10 cellular contexts compared by ENCODE assay signal in genomic region chr6:159595173-159595572, GRCh38.
A peak's percentile ranks its signal among the peaks of the same experiment; 100 is the strongest.
DNase-seq lines count a peak whose midpoint lies in the region; ATAC-seq and TF ChIP-seq lines count a peak whose summit lies in the region.
"Had no signal": no experiment of that assay in that cellular context is flagged by ENCODE, and none has a peak within 500 bp of the region (broad histone marks: within the 10 kb centered on the region; RNA-seq: fewer than 3 reads in every experiment).

No MANE protein-coding gene starts in this region.

- CTCF ChIA-PET in HCT116 (lab: Charles Lee): interaction anchor here (0.7 to 2.8 kb wide), 4 partner anchors 15 to 378 kb away, joined by 3 to 13 read pairs (median 4); no protein-coding TSS in a partner anchor

- H3K27me3 ChIP-seq in HCT116 (ENCODE audit: insufficient read depth, low read length) (no peaks in the 10 kb centered on the region), ascending aorta (no peaks in the 10 kb centered on the region), layer of hippocampus (ENCODE audit: control insufficient read depth, insufficient read depth, low read length) (no peaks in the 10 kb centered on the region)

- intact Hi-C loops in HCT116 (cut with micrococcal nuclease): no loop called here
- intact Hi-C loops in ascending aorta (cut with DNase I): loop anchor here (5.0 kb wide), 4 partner anchors 52 to 423 kb away; no protein-coding TSS in a partner anchor

- H3K27ac ChIP-seq in HCT116 (ENCODE audit: low read depth, low read length) (peak overlapping the region; percentile 65), ascending aorta (peak overlapping the region; percentile 89 to 90), layer of hippocampus (ENCODE audit: low read depth, low read length) (peak overlapping the region; percentile 6)

- peak; percentile 27 for DNase-seq in ACHN
- peak; percentile 45 for DNase-seq in HCT116 (ENCODE audit: low read depth, low spot score)
- peak; percentile 22 to 87 for DNase-seq in ascending aorta (ENCODE audit: low spot score in 2 of 2)
- DNase-seq in GM19240 (ENCODE audit: insufficient read length, low spot score): no peak
- no peak for DNase-seq in NCI-H1417 treated with DMSO at 0.1 percent for 48 hours (lab: John Stamatoyannopoulos, UW)
- DNase-seq: DMS53, NCI-H1048 had no signal

- no peaks in the 10 kb centered on the region for H4K20me1 ChIP-seq in HCT116 (ENCODE audit: insufficient read depth)

- H2AFZ ChIP-seq in HCT116 (ENCODE audit: low read depth, low read length, poor library complexity, severe bottlenecking): peak overlapping the region; percentile 71

- peaks cover 18 to 27% of the 10 kb centered on the region in 2 experiments for H3K4me1 ChIP-seq in HCT116 (ENCODE audit: control insufficient read depth in 1 of 2, insufficient read depth in 2 of 2, low read length in 2 of 2)
- H3K4me1 ChIP-seq in ascending aorta: peaks cover 3 to 13% of the 10 kb centered on the region in 2 donors

- TF ChIP-seq RAD21 in HCT116 (IDR thresholded peaks at IDR 0.05; ENCODE audit: low read depth): no peak

- H3K9me3 ChIP-seq in HCT116 (ENCODE audit: control insufficient read depth in 1 of 2, insufficient read depth in 1 of 2, low read depth in 1 of 2, low read length in 2 of 2) (no peaks in the 10 kb centered on the region), ascending aorta (no peaks in the 10 kb centered on the region)

- in situ Hi-C loops in ACHN (cut with HindIII; ENCODE audit: low pct_ligation_motif_present, low pct_unique_long_range_greater_than_20kb, low sequenced_read_pairs): no loop called here

- TF ChIP-seq POLR2A in HCT116 (IDR thresholded peaks at IDR 0.05; ENCODE audit: borderline replicate concordance, extremely low read depth, insufficient read depth, insufficient read length): no peak

- H3K4me2 ChIP-seq in HCT116 (ENCODE audit: low read length): peak overlapping the region; percentile 74

- TF ChIP-seq CTCF in HCT116 (IDR thresholded peaks at IDR 0.05 in 2 of 3, conservative IDR thresholded peaks at IDR 0.05 in 1 of 3; ENCODE audit: borderline replicate concordance in 1 of 3, insufficient read depth in 1 of 3, low read depth in 2 of 3, low read length in 2 of 3): no peak
- TF ChIP-seq CTCF in ascending aorta (IDR thresholded peaks at IDR 0.05): no peak

- BruUV-seq in HCT116 (replicated peaks; lab: Mats Ljungman, UMichigan): no TSS peak

- H3K79me2 ChIP-seq in HCT116 (ENCODE audit: insufficient read depth, low read length): no peaks in the 10 kb centered on the region

- RAD21 ChIA-PET in HCT116 (lab: Charles Lee; ENCODE audit: low non-redundant PET in 1 of 2, low total read pairs in 2 of 2, uncharacterized antibody in 2 of 2, unreplicated experiment in 2 of 2): interaction anchor here in 1 of 2 experiments (0.5 to 1.0 kb wide), 3 partner anchors 68 to 585 kb away, joined by 3 to 4 read pairs (median 3); no protein-coding TSS in a partner anchor

- no peaks in the 10 kb centered on the region for H3K36me3 ChIP-seq in HCT116 (ENCODE audit: control insufficient read depth in 1 of 2, insufficient read depth in 2 of 2, low read length in 2 of 2)
- H3K36me3 ChIP-seq in ascending aorta: no peaks in the 10 kb centered on the region

- no peaks in the 10 kb centered on the region for H3K9me2 ChIP-seq in HCT116 (ENCODE audit: insufficient read depth)

- peak overlapping the region; percentile 19; the same call in 1 of the 2 replicates for H3K9ac ChIP-seq in HCT116 (ENCODE audit: low read length)

- POLR2A ChIA-PET in HCT116 (lab: Charles Lee): interaction anchor here (1.2 kb wide), 2 partner anchors 13 to 195 kb away, joined by 3 to 5 read pairs; partner anchors contain the start of genes MRPL18 and TCP1

- H3K4me3 ChIP-seq in HCT116 (replicated peaks in 1 of 2; ENCODE audit: low read depth in 1 of 2, low read length in 2 of 2): peak overlapping the region in 1 of 2 experiments; percentile 11; a peak in 2 of 4 replicates
- peak overlapping the region in 1 of 2 donors; percentile 24 for H3K4me3 ChIP-seq in ascending aorta

- ATAC-seq in HCT116 (peak; percentile 67), HG03460 (IDR thresholded peaks at IDR 0.05; ENCODE audit: unreplicated experiment) (no peak)
- no peak for ATAC-seq in activated CD4-positive, CD25-positive, alpha-beta regulatory T cell treated with anti-CD3 and anti-CD28 coated beads, Interleukin-2, amount 50 U/mL, for 24 hours

TF ChIP-seq in HCT116, 20 proteins besides CTCF, POLR2A, EP300 and RAD21:
- no peak for TF ChIP-seq ZBTB33 (IDR thresholded peaks at IDR 0.05; ENCODE audit: extremely low read depth, insufficient replicate concordance, low read length)
- TF ChIP-seq MAX (IDR thresholded peaks at IDR 0.05): 0 out of 2 replicates have a peak, but pooled peaks have one; percentile 14
- TF ChIP-seq EZH2 (IDR thresholded peaks at IDR 0.05): no peak
- TF ChIP-seq POLR2AphosphoS5 (IDR thresholded peaks at IDR 0.05; ENCODE audit: low read depth, low read length): peak; percentile 37
- no peak for TF ChIP-seq SRF (IDR thresholded peaks at IDR 0.05; ENCODE audit: low read depth)
- TF ChIP-seq CBX3 (IDR thresholded peaks at IDR 0.05; ENCODE audit: low read depth): no peak

Comparison
In these comparisons a context has a peak if more than half of its experiments do, and no peak if none do; other contexts are left out.
1. DNase-seq: peak in ACHN (single experiment), HCT116 (single experiment) and ascending aorta (2 of 2); none in GM19240 (single experiment) and NCI-H1417 treated with DMSO at 0.1 percent for 48 hours (single experiment).
2. H3K27ac ChIP-seq: peak in every context shown above with its lines; median percentile 90 in ascending aorta; 65 in HCT116; 6 in layer of hippocampus.